Comparison of ENCODE assay signal across 8 cellular contexts in the genomic region with DNA sequence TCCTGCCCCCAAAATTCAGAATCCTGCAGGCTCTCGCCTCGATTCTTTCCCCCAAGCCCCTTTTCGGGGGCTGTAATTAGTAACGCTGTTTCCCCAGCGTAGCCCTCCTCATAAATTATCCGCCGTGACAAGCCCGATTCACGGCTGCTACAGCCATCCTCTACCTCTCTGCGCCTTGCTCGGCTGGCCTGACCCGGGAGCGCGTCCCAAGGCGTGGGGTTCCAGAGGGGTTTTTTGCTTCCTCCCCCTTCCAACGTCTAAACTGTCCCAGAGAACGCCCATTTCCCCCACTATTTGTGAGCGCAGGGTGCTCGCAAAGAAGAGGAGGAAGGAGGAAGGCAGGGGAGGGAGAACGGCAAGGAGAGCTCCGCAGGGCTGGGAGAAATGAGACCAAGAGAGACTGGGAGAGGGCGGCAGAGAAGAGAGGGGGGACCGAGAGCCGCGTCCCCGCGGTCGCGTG. TPM values are rescaled to one million over a fixed set of nuclear protein-coding genes. Genes with fewer than 3 reads are reported as not detected.
DNase-seq lines count a peak whose midpoint lies in the region; ATAC-seq, FAIRE-seq and TF ChIP-seq lines count a peak whose summit lies in the region.
"Had no signal": no experiment of that assay in that cellular context is flagged by ENCODE, and none has a peak within 500 bp of the region (broad histone marks: within the 10 kb centered on the region; RNA-seq: fewer than 3 reads in every experiment).

No MANE protein-coding gene starts in this region.

- WGBS in pancreas, 2 donors: 3 to 11% methylated on average over 29 of the region's 29 CpGs

- TF ChIP-seq POLR2A in GM12892 (IDR thresholded peaks at IDR 0.05; ENCODE audit: low read depth, low read length): no peak

- FAIRE-seq in pancreas (lab: Jason Lieb, UNC): no peak
- FAIRE-seq in GM12892 (lab: Jason Lieb, UNC): no peak
- FAIRE-seq: K562 had no signal

- peak overlapping the region in 3 of 4 donors; percentile 4 to 36 (median 25) for H3K4me3 ChIP-seq in pancreas
- H3K4me3 ChIP-seq: K562 had no signal

- intact Hi-C loops in pancreas (cut with DNase I): no loop called here

- TF ChIP-seq CTCF in pancreas (IDR thresholded peaks at IDR 0.05): no peak

- H3K27me3 ChIP-seq in pancreas: peaks cover 5 to 87% (median 30%) of the 10 kb centered on the region in 4 donors

- peaks cover 0 to 4% (median 3%) of the 10 kb centered on the region in 3 donors for H3K4me1 ChIP-seq in pancreas

- H3K27ac ChIP-seq in epithelial cell of prostate: peak overlapping the region; percentile 69
- peak overlapping the region in 2 of 4 donors; percentile 50 to 66 for H3K27ac ChIP-seq in pancreas

- H3K36me3 ChIP-seq in pancreas: no peaks in the 10 kb centered on the region

- 0 out of 2 replicates have a peak, but pooled peaks have one; percentile 1 for TF ChIP-seq RAD21 in Ishikawa (IDR thresholded peaks at IDR 0.05; ENCODE audit: low read depth)

- no peaks in the 10 kb centered on the region for H3K9me3 ChIP-seq in pancreas

- ATAC-seq in pancreas: peak in 2 of 4 donors; percentile 5 to 12
- ATAC-seq in GM21723 (IDR thresholded peaks at IDR 0.05; ENCODE audit: unreplicated experiment): no peak
- ATAC-seq: K562 had no signal

- no peak for TF ChIP-seq EP300 in Ishikawa (IDR thresholded peaks at IDR 0.05; ENCODE audit: borderline replicate concordance)

- DNase-seq in epithelial cell of prostate (ENCODE audit: low read depth, low spot score) (no peak), pancreas (peak in 1 of 6 donors; percentile 25), AG08396 (ENCODE audit: low spot score) (no peak), GM12892 (ENCODE audit: insufficient read length) (no peak)
- DNase-seq: activated CD4-positive, alpha-beta T cell treated with anti-CD3 and anti-CD28 coated beads, Interleukin-2, amount 50 U/mL, for 1 hour had no signal

TF ChIP-seq in Ishikawa, 13 proteins besides CTCF, POLR2A, EP300 and RAD21:
- TF ChIP-seq, protein P1, sequence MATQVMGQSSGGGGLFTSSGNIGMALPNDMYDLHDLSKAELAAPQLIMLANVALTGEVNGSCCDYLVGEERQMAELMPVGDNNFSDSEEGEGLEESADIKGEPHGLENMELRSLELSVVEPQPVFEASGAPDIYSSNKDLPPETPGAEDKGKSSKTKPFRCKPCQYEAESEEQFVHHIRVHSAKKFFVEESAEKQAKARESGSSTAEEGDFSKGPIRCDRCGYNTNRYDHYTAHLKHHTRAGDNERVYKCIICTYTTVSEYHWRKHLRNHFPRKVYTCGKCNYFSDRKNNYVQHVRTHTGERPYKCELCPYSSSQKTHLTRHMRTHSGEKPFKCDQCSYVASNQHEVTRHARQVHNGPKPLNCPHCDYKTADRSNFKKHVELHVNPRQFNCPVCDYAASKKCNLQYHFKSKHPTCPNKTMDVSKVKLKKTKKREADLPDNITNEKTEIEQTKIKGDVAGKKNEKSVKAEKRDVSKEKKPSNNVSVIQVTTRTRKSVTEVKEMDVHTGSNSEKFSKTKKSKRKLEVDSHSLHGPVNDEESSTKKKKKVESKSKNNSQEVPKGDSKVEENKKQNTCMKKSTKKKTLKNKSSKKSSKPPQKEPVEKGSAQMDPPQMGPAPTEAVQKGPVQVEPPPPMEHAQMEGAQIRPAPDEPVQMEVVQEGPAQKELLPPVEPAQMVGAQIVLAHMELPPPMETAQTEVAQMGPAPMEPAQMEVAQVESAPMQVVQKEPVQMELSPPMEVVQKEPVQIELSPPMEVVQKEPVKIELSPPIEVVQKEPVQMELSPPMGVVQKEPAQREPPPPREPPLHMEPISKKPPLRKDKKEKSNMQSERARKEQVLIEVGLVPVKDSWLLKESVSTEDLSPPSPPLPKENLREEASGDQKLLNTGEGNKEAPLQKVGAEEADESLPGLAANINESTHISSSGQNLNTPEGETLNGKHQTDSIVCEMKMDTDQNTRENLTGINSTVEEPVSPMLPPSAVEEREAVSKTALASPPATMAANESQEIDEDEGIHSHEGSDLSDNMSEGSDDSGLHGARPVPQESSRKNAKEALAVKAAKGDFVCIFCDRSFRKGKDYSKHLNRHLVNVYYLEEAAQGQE (IDR thresholded peaks at IDR 0.05; ENCODE audit: low read depth): no peak
- TF ChIP-seq TCF12 (IDR thresholded peaks at IDR 0.05; ENCODE audit: low read depth): peak; percentile 22; the same call in 1 of the 2 replicates
- no peak for TF ChIP-seq TEAD4 (IDR thresholded peaks at IDR 0.05)
- no peak for TF ChIP-seq TAF1 (IDR thresholded peaks at IDR 0.05; ENCODE audit: low read depth)
- TF ChIP-seq EGR1 (IDR thresholded peaks at IDR 0.05): no peak
- TF ChIP-seq YY1 (IDR thresholded peaks at IDR 0.05; ENCODE audit: low read depth): no peak
- no peak for TF ChIP-seq CREB1 (IDR thresholded peaks at IDR 0.05; ENCODE audit: low read depth)
- no peak for TF ChIP-seq USF1 (IDR thresholded peaks at IDR 0.05)

RNA-seq across cellular contexts. Expression of gene HOXA5, which starts 0.9 kb away (rescaled TPM):
- 1 to 10 TPM in 1 of 6 donors, under 1 TPM in 4, not detected in 1; 0.24 to 1.4 (median 0.76) TPM for total RNA-seq in pancreas
- 1 to 10 TPM in 1 of 2 donors, under 1 TPM in 1; 0.95 to 1.2 TPM for polyA plus RNA-seq in pancreas
- not detected for polyA plus RNA-seq in GM12892 (2012; ENCODE audit: missing spikeins)
- total RNA-seq: K562 had no signal

RNA-seq across cellular contexts. Expression of gene HOXA6, which starts 5.0 kb away (rescaled TPM):
- total RNA-seq in pancreas: under 1 TPM in 1 of 6 donors, not detected in 5; 0.34 TPM
- under 1 TPM in 1 of 2 donors, not detected in 1; 0.12 TPM for polyA plus RNA-seq in pancreas
- not detected for polyA plus RNA-seq in GM12892 (2012; ENCODE audit: missing spikeins)
- total RNA-seq: K562 had no signal
- polyA plus RNA-seq: K562 had no signal

RNA-seq across cellular contexts. Expression of gene HOXA3, which starts 9.8 kb away (rescaled TPM):
- total RNA-seq in pancreas: 1 to 10 TPM in 1 of 6 donors, under 1 TPM in 4, not detected in 1; 0.13 to 1.9 (median 0.43) TPM
- polyA plus RNA-seq in pancreas: under 1 TPM; 0.38 to 0.56 TPM
- polyA plus RNA-seq in GM12892 (2012; ENCODE audit: missing spikeins): not detected

RNA-seq across cellular contexts. Expression of gene HOXA4, which starts 12.0 kb away (rescaled TPM):
- total RNA-seq in pancreas: under 1 TPM; 0.19 to 0.98 (median 0.25) TPM
- polyA plus RNA-seq in pancreas: 1 to 10 TPM; 1.9 to 2.4 TPM
- polyA plus RNA-seq in GM12892 (2012; ENCODE audit: missing spikeins): not detected
- total RNA-seq: K562 had no signal
- polyA plus RNA-seq: K562 had no signal

RNA-seq across cellular contexts. Expression of gene HOXA7, which starts 13.9 kb away (rescaled TPM):
- total RNA-seq in pancreas: under 1 TPM in 3 of 6 donors, not detected in 3; 0.06 to 0.19 (median 0.17) TPM
- polyA plus RNA-seq in pancreas: under 1 TPM; 0.15 to 0.49 TPM
- not detected for polyA plus RNA-seq in GM12892 (2012; ENCODE audit: missing spikeins)
- total RNA-seq: K562 had no signal
- polyA plus RNA-seq: K562 had no signal
